ENCODE assay signal across 20 cellular contexts in the genomic region with DNA sequence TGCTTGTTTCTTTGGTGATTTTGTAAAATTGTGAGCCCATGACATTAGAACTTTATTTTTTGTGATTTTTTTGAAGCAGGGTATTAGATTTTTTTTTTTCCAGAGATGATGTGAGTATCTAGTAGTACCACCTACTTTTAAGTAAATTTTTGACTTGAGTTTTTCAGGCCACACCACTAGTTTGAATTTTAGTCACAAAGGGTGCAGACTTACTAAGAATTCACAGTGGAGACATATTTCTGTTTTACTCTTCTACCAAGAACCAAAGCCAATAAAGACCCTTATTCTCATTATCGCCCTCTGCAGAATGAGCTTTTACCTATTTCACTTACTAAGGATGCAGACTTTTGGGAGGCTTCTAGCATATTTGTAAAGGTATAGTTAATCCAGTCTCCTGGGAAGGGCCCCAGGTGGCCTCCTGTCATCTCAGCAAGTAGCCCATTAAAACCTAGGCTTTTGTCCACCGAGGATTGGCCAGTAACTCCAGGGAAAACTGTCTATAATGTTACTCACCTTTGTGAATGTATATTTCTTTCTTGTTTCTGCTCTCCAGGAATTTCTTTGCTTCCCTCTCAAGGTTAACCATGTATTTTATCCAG.
"Had no signal": no experiment of that assay in that cellular context is flagged by ENCODE, and none has a peak within 500 bp of the region (broad histone marks: within the 10 kb centered on the region; RNA-seq: fewer than 3 reads in every experiment).

No MANE protein-coding gene starts in this region.

- H3K4me3 ChIP-seq: coronary artery, gastroesophageal sphincter, heart right ventricle, left ventricle myocardium inferior, ovary, psoas muscle, testis had no signal

- H3K4me1 ChIP-seq: psoas muscle, testis had no signal

- H3K27me3 Mint-ChIP-seq: activated CD8-positive, alpha-beta memory T cell treated with anti-CD3 and anti-CD28 coated beads, Interleukin-2, amount 10 ng/mL, durations not matched to agents 7 days and 5 days; activated naive CD4-positive, alpha-beta T cell treated with anti-CD3 and anti-CD28 coated beads, Interleukin-2, amount 10 ng/mL, durations not matched to agents 7 days and 5 days; activated naive CD8-positive, alpha-beta T cell treated with anti-CD3 and anti-CD28 coated beads, Interleukin-2, amount 50 U/mL, for 24 hours; brain; type B pancreatic cell had no signal

- H3K4me3 Mint-ChIP-seq: activated CD8-positive, alpha-beta memory T cell treated with anti-CD3 and anti-CD28 coated beads, Interleukin-2, amount 10 ng/mL, durations not matched to agents 7 days and 5 days; activated naive CD4-positive, alpha-beta T cell treated with anti-CD3 and anti-CD28 coated beads, Interleukin-2, amount 10 ng/mL, durations not matched to agents 7 days and 5 days; activated naive CD8-positive, alpha-beta T cell treated with anti-CD3 and anti-CD28 coated beads, Interleukin-2, amount 50 U/mL, for 24 hours; brain; type B pancreatic cell had no signal

- H3K27ac Mint-ChIP-seq: activated naive CD8-positive, alpha-beta T cell treated with anti-CD3 and anti-CD28 coated beads, Interleukin-2, amount 50 U/mL, for 24 hours; brain; type B pancreatic cell had no signal

- H3K27me3 ChIP-seq: gastroesophageal sphincter, heart right ventricle, ovary, testis had no signal

- DNase-seq: activated CD8-positive, alpha-beta memory T cell treated with anti-CD3 and anti-CD28 coated beads, Interleukin-2, amount 10 ng/mL, durations not matched to agents 7 days and 5 days; activated naive CD4-positive, alpha-beta T cell treated with anti-CD3 and anti-CD28 coated beads, Interleukin-2, amount 10 ng/mL, durations not matched to agents 7 days and 5 days; activated naive CD8-positive, alpha-beta T cell treated with anti-CD3 and anti-CD28 coated beads, Interleukin-2, amount 50 U/mL, for 24 hours; activated T-cell treated with anti-CD3 and anti-CD28 coated beads, Interleukin-2, amount 50 U/mL, for 1 hour; anterior cingulate cortex; central memory CD4-positive, alpha-beta T cell; heart right ventricle; kidney glomerular epithelial cell; left ventricle myocardium inferior; ovary; psoas muscle; right cardiac atrium; T1000; testis had no signal

- ATAC-seq: activated CD4-positive, CD25-positive, alpha-beta regulatory T cell treated with anti-CD3 and anti-CD28 coated beads, Interleukin-2, amount 50 U/mL, for 24 hours; activated CD8-positive, alpha-beta memory T cell treated with anti-CD3 and anti-CD28 coated beads, Interleukin-2, amount 10 ng/mL, durations not matched to agents 7 days and 5 days; activated naive CD8-positive, alpha-beta T cell treated with anti-CD3 and anti-CD28 coated beads, Interleukin-2, amount 50 U/mL, for 24 hours; esophagus mucosa; gastroesophageal sphincter; heart right ventricle; psoas muscle; right cardiac atrium had no signal

- H3K9me3 ChIP-seq: testis had no signal

- H3K27ac ChIP-seq: coronary artery, gastroesophageal sphincter, heart right ventricle, left ventricle myocardium inferior, ovary, psoas muscle, testis had no signal

- H3K36me3 ChIP-seq: gastroesophageal sphincter, ovary had no signal
